In genomic region chr12:66241061-66242043, GRCh38 we compare ENCODE assay signal across 15 cellular contexts. TPM values are rescaled to one million over a fixed set of nuclear protein-coding genes. Genes with fewer than 3 reads are reported as not detected.
DNase-seq lines count a peak whose midpoint lies in the region; ATAC-seq, FAIRE-seq and TF ChIP-seq lines count a peak whose summit lies in the region.
"Had no signal": no experiment of that assay in that cellular context is flagged by ENCODE, and none has a peak within 500 bp of the region (broad histone marks: within the 10 kb centered on the region; RNA-seq: fewer than 3 reads in every experiment).

No MANE protein-coding gene starts in this region.

- peaks cover 4% of the 10 kb centered on the region for H3K27me3 ChIP-seq in keratinocyte (ENCODE audit: control insufficient read depth, extremely low read depth, insufficient read depth, low read length)
- H3K27me3 ChIP-seq: adrenal gland had no signal

- H3K79me2 ChIP-seq in keratinocyte (ENCODE audit: control insufficient read depth, insufficient read depth, low read length): no peaks in the 10 kb centered on the region

- no peak for TF ChIP-seq RAD21 in A549 (conservative IDR thresholded peaks at IDR 0.05 in 1 of 2, IDR thresholded peaks at IDR 0.05 in 1 of 2)

- H3K36me3 Mint-ChIP-seq in WTC11: no peaks in the 10 kb centered on the region
- peaks cover 0 to 3% (median 3%) of the 10 kb centered on the region in 3 donors for H3K36me3 Mint-ChIP-seq in immature natural killer cell

- dilution Hi-C loops in keratinocyte (cut with MboI; ENCODE audit: extremely low pct_ligation_motif_present, low sequenced_read_pairs): no loop called here

- H3K9me3 ChIP-seq in A549 (no peaks in the 10 kb centered on the region), keratinocyte (ENCODE audit: control insufficient read depth, low read depth, low read length) (no peaks in the 10 kb centered on the region)
- H3K9me3 ChIP-seq: adrenal gland, sigmoid colon had no signal

- FAIRE-seq in A549 (lab: Jason Lieb, UNC) (no peak), keratinocyte (lab: Jason Lieb, UNC) (peak; percentile 9)

- no peak overlapping the region for H3K27ac Mint-ChIP-seq in WTC11
- H3K27ac Mint-ChIP-seq in immature natural killer cell: no peak overlapping the region
- H3K27ac Mint-ChIP-seq: CD4-positive, alpha-beta T cell; stimulated activated naive CD8-positive, alpha-beta T cell treated with anti-CD3 and anti-CD28 coated beads, Interleukin-15, Interleukin-2, amounts not matched to agents 100 ng/mL and 50 ng/mL, for 24 hours had no signal

- WGBS in A549 (ENCODE audit: missing lambda C conversion rate): 39% methylated on average over 7 of the region's 7 CpGs

- H3K4me3 ChIP-seq in A549 (no peak overlapping the region), keratinocyte (ENCODE audit: control insufficient read depth in 2 of 3, extremely low read depth in 1 of 3, insufficient read depth in 2 of 3, low read depth in 1 of 3, low read length in 3 of 3) (no peak overlapping the region)
- H3K4me3 ChIP-seq: adrenal gland, GM23338, sigmoid colon had no signal

- no peaks in the 10 kb centered on the region for H3K36me3 ChIP-seq in keratinocyte (ENCODE audit: control insufficient read depth in 2 of 2, extremely low read depth in 1 of 2, insufficient read depth in 2 of 2, low read length in 2 of 2)
- H3K36me3 ChIP-seq: adrenal gland, sigmoid colon had no signal

- H3K27ac ChIP-seq in A549 (no peak overlapping the region), keratinocyte (ENCODE audit: control insufficient read depth, insufficient read depth, low read length) (no peak overlapping the region)
- H3K27ac ChIP-seq: sigmoid colon had no signal

- no peaks in the 10 kb centered on the region for H3K9me1 ChIP-seq in keratinocyte (ENCODE audit: control insufficient read depth, extremely low read depth, insufficient read depth, low read length)

- no peak overlapping the region for H3K4me2 ChIP-seq in A549
- H3K4me2 ChIP-seq in keratinocyte (ENCODE audit: control insufficient read depth, extremely low read depth, insufficient read depth, low read depth, low read length): no peak overlapping the region
- H3K4me2 ChIP-seq: GM23338 had no signal

- no peak overlapping the region for H3K4me3 Mint-ChIP-seq in WTC11
- no peak overlapping the region for H3K4me3 Mint-ChIP-seq in immature natural killer cell
- H3K4me3 Mint-ChIP-seq: CD4-positive, alpha-beta T cell; GM23338; stimulated activated naive CD8-positive, alpha-beta T cell treated with anti-CD3 and anti-CD28 coated beads, Interleukin-15, Interleukin-2, amounts not matched to agents 100 ng/mL and 50 ng/mL, for 24 hours had no signal

- H3K4me1 Mint-ChIP-seq in WTC11 (peaks cover 21% of the 10 kb centered on the region), immature natural killer cell (peaks cover 2 to 7% of the 10 kb centered on the region in 2 donors)

- ATAC-seq in A549: 0 out of 6 replicates have a peak, but pooled peaks of 1 of the 2 experiments have one; percentile 45
- no peak for ATAC-seq in WTC11
- ATAC-seq: GM23338 had no signal

- H3K4me1 ChIP-seq in A549: no peaks in the 10 kb centered on the region
- H3K4me1 ChIP-seq in keratinocyte (ENCODE audit: control insufficient read depth, extremely low read depth, insufficient read depth, low read length): no peaks in the 10 kb centered on the region
- H3K4me1 ChIP-seq: sigmoid colon had no signal

- H3K27me3 Mint-ChIP-seq in WTC11 (ENCODE audit: low read depth) (peaks cover 3% of the 10 kb centered on the region; the same call in 1 of the 2 replicates), immature natural killer cell (ENCODE audit: low read depth in 3 of 3) (peaks cover 0 to 7% (median 1%) of the 10 kb centered on the region in 3 donors)

- CTCF ChIA-PET in A549 (lab: Yijun Ruan, JAX): interaction anchor here (0.8 to 1.0 kb wide), 2 partner anchors 9 to 23 kb away, joined by 3 read pairs; no protein-coding TSS in a partner anchor
- CTCF ChIA-PET in WTC11 (lab: Charles Lee): no interaction called here

- H4K20me1 ChIP-seq in keratinocyte (ENCODE audit: control insufficient read depth, extremely low read depth, insufficient read depth, low read length): no peaks in the 10 kb centered on the region

- TF ChIP-seq EP300 in A549 (IDR thresholded peaks at IDR 0.05): no peak

- POLR2A ChIA-PET in A549 (lab: Yijun Ruan, JAX): interaction anchor here (1.0 to 1.1 kb wide), 2 partner anchors 60 to 72 kb away, joined by 5 read pairs; partner anchors contain the start of genes HELB and TMBIM4
- POLR2A ChIA-PET in WTC11 (lab: Charles Lee): no interaction called here

- TF ChIP-seq CTCF in A549 (IDR thresholded peaks at IDR 0.05) (no peak), WTC11 (IDR thresholded peaks at IDR 0.05) (no peak), keratinocyte (optimal IDR thresholded peaks at IDR 0.05 in 1 of 3, IDR thresholded peaks at IDR 0.05 in 1 of 3, conservative IDR thresholded peaks at IDR 0.05 in 1 of 3; ENCODE audit: extremely low read depth in 1 of 3, insufficient read depth in 2 of 3, low read length in 3 of 3) (no peak)

- no peak overlapping the region for H3K9ac ChIP-seq in keratinocyte (ENCODE audit: control insufficient read depth, extremely low read depth, insufficient read depth, low read length)

- H3K9me3 Mint-ChIP-seq in WTC11 (no peaks in the 10 kb centered on the region), immature natural killer cell (peaks cover 0 to 2% (median 0%) of the 10 kb centered on the region in 6 donors)
- H3K9me3 Mint-ChIP-seq: CD4-positive, alpha-beta T cell; GM23338; stimulated activated naive CD8-positive, alpha-beta T cell treated with anti-CD3 and anti-CD28 coated beads, Interleukin-15, Interleukin-2, amounts not matched to agents 100 ng/mL and 50 ng/mL, for 24 hours had no signal

- peak in 1 of 2 experiments; percentile 27 for DNase-seq in A549 (ENCODE audit: low read depth in 1 of 2, low spot score in 1 of 2)
- peak; percentile 7 for DNase-seq in HPDE6-E6E7 (ENCODE audit: extremely low spot score)
- no peak for DNase-seq in WTC11 (ENCODE audit: low spot score)
- no peak for DNase-seq in keratinocyte (ENCODE audit: low read depth, low spot score)
- no peak for DNase-seq in nucleus accumbens (lab: John Stamatoyannopoulos, UW)
- no peak for DNase-seq in immature natural killer cell
- no peak for DNase-seq in NCI-H2196 (lab: John Stamatoyannopoulos, UW; ENCODE audit: unreplicated experiment)
- no peak for DNase-seq in activated T-cell treated with anti-CD3 and anti-CD28 coated beads for 4 hours
- DNase-seq: activated CD4-positive, alpha-beta T cell treated with anti-CD3 and anti-CD28 coated beads for 1 hour; CD4-positive, alpha-beta T cell; NCI-H69; sigmoid colon had no signal

- H2AFZ ChIP-seq in keratinocyte (ENCODE audit: control insufficient read depth, low read length): no peak overlapping the region
- H2AFZ ChIP-seq: GM23338 had no signal

- no peak for TF ChIP-seq POLR2A in A549 (IDR thresholded peaks at IDR 0.05; ENCODE audit: low read length)

TF ChIP-seq in A549, 52 proteins besides CTCF, POLR2A, EP300 and RAD21:
- no peak for TF ChIP-seq MAX (IDR thresholded peaks at IDR 0.05)
- TF ChIP-seq CEBPB (IDR thresholded peaks at IDR 0.05): 0 out of 4 replicates have a peak, but pooled peaks have one; percentile 22 to 23
- TF ChIP-seq SMC3 (IDR thresholded peaks at IDR 0.05): no peak

TF ChIP-seq in WTC11, 78 proteins besides CTCF, POLR2A, EP300 and RAD21:
- TF ChIP-seq TCF7 (CRISPR knock-in tag; IDR thresholded peaks at IDR 0.05; ENCODE audit: low read depth) (no peak), ZNF138 (CRISPR knock-in tag; conservative IDR thresholded peaks at IDR 0.05) (no peak), GABPB1 (CRISPR knock-in tag; IDR thresholded peaks at IDR 0.05) (0 out of 2 replicates have a peak, but pooled peaks have one; percentile 25)

RNA-seq across cellular contexts. Expression of gene IRAK3, which starts 52.3 kb away (rescaled TPM):
- polyA plus RNA-seq in A549 (2011; rRNA removed) (0.25 and 0.30 TPM in 2 replicates), A549 (2017; fragmentation: RNase III; extraction: RNeasy Plus Mini Kit Qiagen cat#74134 plus additional on column Dnase treatment) (0.06 to 0.16 TPM (median 0.12 TPM) in 3 replicates), keratinocyte (0.06 to 0.17 TPM (median 0.07 TPM) in 3 replicates), immature natural killer cell (1 to 10 TPM in 1 of 3 donors, under 1 TPM in 1, not detected in 1; 0.53 to 1.2 TPM)
- polyA plus RNA-seq in A549 (2012; cell fraction: cytosol; rRNA removed): 0.04 and 0.05 TPM in 2 replicates
- polyA plus RNA-seq in A549 (2012; cell fraction: nucleus; rRNA removed): 0.05 and 0.06 TPM in 2 replicates
- polyA minus RNA-seq in A549 (2011; rRNA and poly(A)+ RNA removed): 0.05 and 0.21 TPM in 2 replicates
- 0.70 to 0.92 TPM (median 0.89 TPM) in 3 replicates for total RNA-seq in WTC11 (2021)
- not detected for polyA plus RNA-seq in keratinocyte (2011; ENCODE audit: low read depth)
- 0.04 and 0.05 TPM in 2 replicates for polyA plus RNA-seq in keratinocyte (2011; cell fraction: cytosol; rRNA removed)
- 0.08 TPM in 2 replicates for polyA plus RNA-seq in keratinocyte (2011; cell fraction: nucleus; rRNA removed)
- 0.08 TPM in 1 of 2 replicates, not detected in the other for polyA plus RNA-seq in keratinocyte (2012; ENCODE audit: low replicate concordance)
- polyA minus RNA-seq in keratinocyte: 0.22 TPM in 1 of 3 replicates, not detected in the others
- not detected for polyA minus RNA-seq in keratinocyte (2011; cell fraction: cytosol; rRNA and poly(A)+ RNA removed)
- not detected in 2 replicates for polyA minus RNA-seq in keratinocyte (2011; cell fraction: nucleus; rRNA and poly(A)+ RNA removed)
